Comparison of ENCODE assay signal across 8 cellular contexts in the genomic region with DNA sequence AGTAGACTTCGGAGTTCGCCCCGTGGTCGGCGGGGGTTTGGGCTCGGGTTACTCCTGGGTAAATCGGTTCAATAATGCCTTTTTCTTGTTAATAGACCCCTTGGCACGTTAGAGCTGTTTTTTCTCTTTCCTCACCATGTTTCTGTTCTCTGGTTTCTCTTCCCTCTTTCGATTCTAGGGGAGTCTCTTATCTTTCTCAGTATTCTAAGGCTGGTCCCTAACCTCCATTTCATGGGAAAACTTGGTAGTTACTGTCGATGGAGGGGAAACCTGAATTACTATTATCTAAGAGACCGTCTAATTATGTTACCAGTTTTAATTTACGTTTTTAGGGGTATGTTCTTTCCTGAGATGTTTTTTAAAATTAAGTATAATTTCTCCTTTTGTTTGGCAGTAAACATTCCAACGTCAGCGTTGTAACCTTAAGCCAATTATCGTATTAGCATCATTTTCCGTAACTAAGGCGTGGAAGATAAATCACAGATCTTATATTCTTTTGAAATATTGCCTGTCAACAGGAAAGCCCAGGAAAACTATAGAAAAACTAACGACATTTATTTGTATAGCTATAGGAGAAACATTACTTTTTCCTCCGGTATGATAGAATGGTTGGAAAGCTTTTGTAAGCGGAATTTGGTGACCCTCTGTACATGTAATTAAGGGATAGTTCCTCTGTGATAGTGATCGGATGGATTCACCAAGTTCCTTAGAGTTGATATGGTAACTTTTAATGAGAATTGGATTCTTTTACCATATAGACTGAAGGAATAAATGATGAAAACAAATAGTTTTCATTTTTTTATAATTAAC. TPM values are rescaled to one million over a fixed set of nuclear protein-coding genes. Genes with fewer than 3 reads are reported as not detected.
DNase-seq lines count a peak whose midpoint lies in the region; ATAC-seq and TF ChIP-seq lines count a peak whose summit lies in the region.

No MANE protein-coding gene starts in this region.

- H3K27ac ChIP-seq in HUES48 (ENCODE audit: low read depth, low read length), result peak overlapping the region; percentile 95
- peak overlapping the region; percentile 29 for H3K27ac ChIP-seq in iPS-20b (ENCODE audit: low read length)

- H3K4me3 ChIP-seq in BE2C (ENCODE audit: low read depth, low read length) (peak overlapping the region; percentile 97), HUES48 (ENCODE audit: low read depth, low read length) (peak overlapping the region; percentile 80), iPS-20b (ENCODE audit: low read length) (peak overlapping the region; percentile 85)

- peaks cover 42% of the 10 kb centered on the region for H3K4me1 Mint-ChIP-seq in activated naive CD8-positive, alpha-beta T cell treated with anti-CD3 and anti-CD28 coated beads for 36 hours
- peaks cover 23 to 37% of the 10 kb centered on the region in 2 donors for H3K4me1 Mint-ChIP-seq in stimulated activated naive B cell treated with anti-CD40 and anti-IgM and Interleukin-4, amounts not matched to agents 10 μg/mL and 1 μg/mL and 100 μg/mL, for 72 hours

- peaks cover 27% of the 10 kb centered on the region for H3K36me3 Mint-ChIP-seq in activated naive CD8-positive, alpha-beta T cell treated with anti-CD3 and anti-CD28 coated beads for 36 hours
- H3K36me3 Mint-ChIP-seq in stimulated activated naive B cell treated with anti-CD40 and anti-IgM and Interleukin-4, amounts not matched to agents 10 μg/mL and 1 μg/mL and 100 μg/mL, for 72 hours, result peaks cover 8 to 23% of the 10 kb centered on the region in 2 donors

- no peaks in the 10 kb centered on the region for H3K9me3 Mint-ChIP-seq in activated naive CD8-positive, alpha-beta T cell treated with anti-CD3 and anti-CD28 coated beads for 36 hours
- H3K9me3 Mint-ChIP-seq in stimulated activated naive B cell treated with anti-CD40 and anti-IgM and Interleukin-4, amounts not matched to agents 10 μg/mL and 1 μg/mL and 100 μg/mL, for 72 hours, result no peaks in the 10 kb centered on the region

- H3K27me3 Mint-ChIP-seq in activated naive CD8-positive, alpha-beta T cell treated with anti-CD3 and anti-CD28 coated beads for 36 hours, result no peaks in the 10 kb centered on the region
- no peaks in the 10 kb centered on the region for H3K27me3 Mint-ChIP-seq in stimulated activated naive B cell treated with anti-CD40 and anti-IgM and Interleukin-4, amounts not matched to agents 10 μg/mL and 1 μg/mL and 100 μg/mL, for 72 hours

- no peaks in the 10 kb centered on the region for H3K27me3 ChIP-seq in BE2C
- H3K27me3 ChIP-seq in HUES48 (ENCODE audit: control insufficient read depth, insufficient read depth, low read length), result no peaks in the 10 kb centered on the region
- no peaks in the 10 kb centered on the region for H3K27me3 ChIP-seq in iPS-20b (ENCODE audit: insufficient read depth, low read length)

- H3K36me3 ChIP-seq in BE2C (peaks cover 12% of the 10 kb centered on the region), HUES48 (ENCODE audit: control insufficient read depth, insufficient read depth, low read length) (peaks cover 12% of the 10 kb centered on the region), iPS-20b (ENCODE audit: insufficient read depth, low read depth, low read length) (peaks cover 7% of the 10 kb centered on the region; the same call in 1 of the 2 replicates)

- no peaks in the 10 kb centered on the region for H3K4me1 ChIP-seq in BE2C
- H3K4me1 ChIP-seq in HUES48 (ENCODE audit: control insufficient read depth, insufficient read depth, low read length), result peaks cover 10% of the 10 kb centered on the region; the same call in 1 of the 2 replicates
- peaks cover 7% of the 10 kb centered on the region; the same call in 1 of the 2 replicates for H3K4me1 ChIP-seq in iPS-20b (ENCODE audit: insufficient read depth, low read length)

- peak overlapping the region; percentile 96 for H3K4me3 Mint-ChIP-seq in activated naive CD8-positive, alpha-beta T cell treated with anti-CD3 and anti-CD28 coated beads for 36 hours
- H3K4me3 Mint-ChIP-seq in stimulated activated naive B cell treated with anti-CD40 and anti-IgM and Interleukin-4, amounts not matched to agents 10 μg/mL and 1 μg/mL and 100 μg/mL, for 72 hours, result peak overlapping the region; percentile 84 to 86

- peak overlapping the region; percentile 92 for H3K9ac ChIP-seq in HUES48 (ENCODE audit: low read depth, low read length)
- H3K9ac ChIP-seq in iPS-20b (ENCODE audit: low read depth, low read length), result peak overlapping the region; percentile 80

- peak overlapping the region; percentile 97 for H3K27ac Mint-ChIP-seq in activated naive CD8-positive, alpha-beta T cell treated with anti-CD3 and anti-CD28 coated beads for 36 hours
- H3K27ac Mint-ChIP-seq in stimulated activated naive B cell treated with anti-CD40 and anti-IgM and Interleukin-4, amounts not matched to agents 10 μg/mL and 1 μg/mL and 100 μg/mL, for 72 hours, result peak overlapping the region; percentile 99

- DNase-seq in BE2C, result no peak
- DNase-seq in activated naive CD8-positive, alpha-beta T cell treated with anti-CD3 and anti-CD28 coated beads for 36 hours, result no peak
- DNase-seq in stimulated activated naive B cell treated with anti-CD40 and anti-IgM and Interleukin-4, amounts not matched to agents 10 μg/mL and 1 μg/mL and 100 μg/mL, for 72 hours, result no peak
- no peak for DNase-seq in ureter (ENCODE audit: low spot score)

- ATAC-seq in GM19351 (IDR thresholded peaks at IDR 0.05; ENCODE audit: unreplicated experiment) (peak; percentile 24), GM18870 (IDR thresholded peaks at IDR 0.05; ENCODE audit: unreplicated experiment) (no peak)
- ATAC-seq in stimulated activated naive B cell treated with anti-CD40 and anti-IgM and Interleukin-4, amounts not matched to agents 10 μg/mL and 1 μg/mL and 100 μg/mL, for 72 hours (replicated peaks), result peak; percentile 40 to 48

- H3K9me3 ChIP-seq in BE2C (no peaks in the 10 kb centered on the region), HUES48 (ENCODE audit: control insufficient read depth, insufficient read depth, low read length) (no peaks in the 10 kb centered on the region), iPS-20b (ENCODE audit: insufficient read depth, low read depth, low read length) (no peaks in the 10 kb centered on the region)

- TF ChIP-seq CTCF in BE2C (IDR thresholded peaks at IDR 0.05; ENCODE audit: low read depth, low read length), result no peak

RNA-seq across cellular contexts. Expression of a gene that starts 0.8 kb away (rescaled TPM):
- polyA plus RNA-seq in BE2C (2012; ENCODE audit: insufficient read depth, insufficient read length, low read depth), result 17.8 TPM
- 10 to 100 TPM; 53.9 to 58.6 TPM for total RNA-seq in activated naive CD8-positive, alpha-beta T cell treated with anti-CD3 and anti-CD28 coated beads for 36 hours
- total RNA-seq in ureter, result 55.4 TPM

RNA-seq across cellular contexts. Expression of a gene that starts 15.1 kb away (rescaled TPM):
- 8.5 TPM for polyA plus RNA-seq in BE2C (2012; ENCODE audit: insufficient read depth, insufficient read length, low read depth)
- 1 to 10 TPM; 3.6 to 3.9 TPM for total RNA-seq in activated naive CD8-positive, alpha-beta T cell treated with anti-CD3 and anti-CD28 coated beads for 36 hours
- total RNA-seq in ureter, result 2.9 TPM
